10 cellular contexts compared by ENCODE assay signal in the genomic region with DNA sequence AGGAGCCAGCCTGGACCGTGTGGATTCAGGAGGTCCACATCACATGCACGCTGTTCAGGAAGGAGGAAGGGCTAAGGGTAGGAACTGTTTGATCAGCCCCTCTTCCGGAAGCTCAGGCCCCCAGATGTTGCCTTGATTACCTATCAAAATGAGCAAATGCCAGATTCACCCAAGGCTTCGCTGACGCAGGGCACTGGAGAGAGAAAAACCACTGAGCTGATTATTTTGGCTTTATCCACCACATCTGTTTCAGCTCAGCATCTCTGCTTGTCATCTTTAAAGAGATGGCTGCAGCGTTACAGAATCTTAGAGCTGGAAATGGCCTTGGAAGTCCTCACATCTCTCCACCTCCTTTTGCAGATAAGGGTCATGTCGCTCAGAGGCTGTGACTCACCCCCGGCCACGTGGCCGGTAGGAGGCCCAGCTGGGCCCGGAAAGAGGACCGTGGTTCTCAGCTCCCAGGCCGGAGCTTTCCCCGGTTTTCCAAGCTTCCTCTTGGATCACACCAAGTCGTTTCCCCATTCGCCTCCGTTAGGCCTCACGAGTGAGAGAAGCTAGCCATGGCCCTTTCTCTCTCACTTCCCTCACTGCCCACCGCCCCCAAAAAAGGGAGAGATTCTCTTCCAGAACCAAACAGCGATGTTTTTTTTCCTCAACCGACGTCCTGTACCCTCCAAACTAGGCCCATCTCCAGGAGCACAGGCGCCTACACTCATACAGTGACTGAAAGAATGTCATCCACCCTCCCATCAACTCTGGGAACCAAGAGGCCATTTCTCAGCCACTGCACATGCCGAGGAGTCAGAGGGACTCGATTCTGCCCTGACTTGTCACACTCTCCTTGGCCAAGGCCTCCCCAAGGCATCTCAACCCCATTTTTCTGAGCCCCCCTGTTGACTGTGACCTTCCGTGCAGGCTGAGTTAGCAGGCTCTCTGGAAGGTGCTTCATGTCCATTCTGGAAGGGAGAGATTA. TPM values are rescaled to one million over a fixed set of nuclear protein-coding genes. Genes with fewer than 3 reads are reported as not detected.
DNase-seq lines count a peak whose midpoint lies in the region; ATAC-seq and TF ChIP-seq lines count a peak whose summit lies in the region.
"Had no signal": no experiment of that assay in that cellular context is flagged by ENCODE, and none has a peak within 500 bp of the region (broad histone marks: within the 10 kb centered on the region; RNA-seq: fewer than 3 reads in every experiment).

No MANE protein-coding gene starts in this region.

- intact Hi-C loops in Caco-2 (cut with micrococcal nuclease; ENCODE audit: unreplicated experiment) (no loop called here), posterior vena cava (cut with DNase I) (no loop called here)

- H3K4me3 ChIP-seq in Caco-2 (ENCODE audit: low read depth, low read length) (no peak overlapping the region), SJCRH30 (no peak overlapping the region)

- TSS peak; percentile 45 for BruUV-seq in Caco-2 (replicated peaks; lab: Mats Ljungman, UMichigan)

- peaks cover 83% of the 10 kb centered on the region for H3K4me1 ChIP-seq in Caco-2
- H3K4me1 ChIP-seq in SJCRH30: peaks cover 69% of the 10 kb centered on the region

- CTCF ChIA-PET in Caco-2 (lab: Charles Lee): interaction anchor here (0.5 to 1.0 kb wide), 3 partner anchors 37 to 46 kb away, joined by 3 to 4 read pairs (median 4); partner anchors contain the start of gene LIF
- CTCF ChIA-PET in activated naive CD4-positive, alpha-beta T cell treated with anti-CD3 and anti-CD28 coated beads, Interleukin-2, amount 10 ng/mL, durations not matched to agents 7 days and 5 days (lab: Charles Lee): no interaction called here

- H3K36me3 ChIP-seq in Caco-2 (ENCODE audit: control insufficient read depth, insufficient read depth, low read length): no peaks in the 10 kb centered on the region
- H3K36me3 ChIP-seq in SJCRH30: no peaks in the 10 kb centered on the region

- H3K27me3 ChIP-seq in Caco-2 (replicated peaks; ENCODE audit: control insufficient read depth, insufficient read depth, low read length) (no peaks in the 10 kb centered on the region), SJCRH30 (no peaks in the 10 kb centered on the region)

- POLR2A ChIA-PET in Caco-2 (lab: Charles Lee): interaction anchor here (0.6 to 1.6 kb wide), 5 partner anchors 8 to 78 kb away, joined by 3 to 5 read pairs (median 4); no protein-coding TSS in a partner anchor

- no peak for ATAC-seq in HG02938 (IDR thresholded peaks at IDR 0.05; ENCODE audit: unreplicated experiment)

- H3K36me3 Mint-ChIP-seq in Caco-2 (ENCODE audit: insufficient read depth, unreplicated experiment): peaks cover 17% of the 10 kb centered on the region
- H3K36me3 Mint-ChIP-seq in activated naive CD4-positive, alpha-beta T cell treated with anti-CD3 and anti-CD28 coated beads, Interleukin-2, amount 10 ng/mL, durations not matched to agents 7 days and 5 days: no peaks in the 10 kb centered on the region
- H3K36me3 Mint-ChIP-seq: memory B cell had no signal

- peaks cover 66% of the 10 kb centered on the region for H3K4me1 Mint-ChIP-seq in Caco-2 (ENCODE audit: low read depth, unreplicated experiment)
- H3K4me1 Mint-ChIP-seq in activated naive CD4-positive, alpha-beta T cell treated with anti-CD3 and anti-CD28 coated beads, Interleukin-2, amount 10 ng/mL, durations not matched to agents 7 days and 5 days: peaks cover 52% of the 10 kb centered on the region

- H3K27me3 Mint-ChIP-seq in Caco-2 (ENCODE audit: insufficient read depth, unreplicated experiment): no peaks in the 10 kb centered on the region
- peaks cover 12% of the 10 kb centered on the region for H3K27me3 Mint-ChIP-seq in activated naive CD4-positive, alpha-beta T cell treated with anti-CD3 and anti-CD28 coated beads, Interleukin-2, amount 10 ng/mL, durations not matched to agents 7 days and 5 days

- H3K4me3 Mint-ChIP-seq in Caco-2 (ENCODE audit: unreplicated experiment): peak overlapping the region; percentile 27
- H3K4me3 Mint-ChIP-seq in activated naive CD4-positive, alpha-beta T cell treated with anti-CD3 and anti-CD28 coated beads, Interleukin-2, amount 10 ng/mL, durations not matched to agents 7 days and 5 days: no peak overlapping the region
- H3K4me3 Mint-ChIP-seq: memory B cell had no signal

- peak overlapping the region; percentile 81 for H3K27ac ChIP-seq in SJCRH30

- DNase-seq in Caco-2: peak; percentile 78 to 87
- no peak for DNase-seq in SJCRH30
- peak; percentile 94 for DNase-seq in fibroblast of peridontal ligament (ENCODE audit: extremely low read depth)
- DNase-seq in posterior vena cava (ENCODE audit: low spot score): peak; percentile 92
- no peak for DNase-seq in activated naive CD4-positive, alpha-beta T cell treated with anti-CD3 and anti-CD28 coated beads, Interleukin-2, amount 10 ng/mL, durations not matched to agents 7 days and 5 days
- no peak for DNase-seq in occipital lobe (lab: John Stamatoyannopoulos, UW)
- DNase-seq in MV-4-11 (lab: John Stamatoyannopoulos, UW): no peak
- DNase-seq: Karpas-422 had no signal

- H3K27ac Mint-ChIP-seq in Caco-2 (ENCODE audit: unreplicated experiment): peak overlapping the region; percentile 97
- no peak overlapping the region for H3K27ac Mint-ChIP-seq in activated naive CD4-positive, alpha-beta T cell treated with anti-CD3 and anti-CD28 coated beads, Interleukin-2, amount 10 ng/mL, durations not matched to agents 7 days and 5 days
- H3K27ac Mint-ChIP-seq: memory B cell had no signal

- TF ChIP-seq CTCF in Caco-2 (IDR thresholded peaks at IDR 0.05; ENCODE audit: insufficient read depth in 1 of 2, low read depth in 1 of 2, low read length in 1 of 2, severe bottlenecking in 1 of 2, unreplicated experiment in 1 of 2): no peak

- no peaks in the 10 kb centered on the region for H3K9me3 ChIP-seq in Caco-2
- no peaks in the 10 kb centered on the region for H3K9me3 ChIP-seq in SJCRH30 (replicated peaks)

- no peaks in the 10 kb centered on the region for H3K9me3 Mint-ChIP-seq in Caco-2 (ENCODE audit: unreplicated experiment)
- no peaks in the 10 kb centered on the region for H3K9me3 Mint-ChIP-seq in activated naive CD4-positive, alpha-beta T cell treated with anti-CD3 and anti-CD28 coated beads, Interleukin-2, amount 10 ng/mL, durations not matched to agents 7 days and 5 days
- H3K9me3 Mint-ChIP-seq: memory B cell had no signal

RNA-seq across cellular contexts. Expression of gene LIF, which starts 37.6 kb away (rescaled TPM):
- 8.0 and 9.7 TPM in 2 replicates for total RNA-seq in Caco-2 (2022)
- total RNA-seq in SJCRH30 (2014; rRNA removed; shearing (Covaris generic)): 1.1 and 1.7 TPM in 2 replicates
- total RNA-seq in posterior vena cava: 1 to 10 TPM; 2.6 to 8.1 TPM
- total RNA-seq in occipital lobe: not detected

RNA-seq across cellular contexts. Expression of gene OSM, which starts 57.7 kb away (rescaled TPM):
- not detected in 2 replicates for total RNA-seq in Caco-2 (2022)
- total RNA-seq in SJCRH30 (2014; rRNA removed; shearing (Covaris generic)): not detected in 2 replicates
- 1 to 10 TPM; 1.0 to 2.0 TPM for total RNA-seq in posterior vena cava
- total RNA-seq in occipital lobe: 0.31 TPM

Comparison
In these comparisons a context has a peak if more than half of its experiments do, and no peak if none do; other contexts are left out.
1. DNase-seq: peak in Caco-2 (2 of 2), fibroblast of peridontal ligament (single experiment) and posterior vena cava (single experiment); none in SJCRH30 (0 of 2), activated naive CD4-positive, alpha-beta T cell treated with anti-CD3 and anti-CD28 coated beads, Interleukin-2, amount 10 ng/mL, durations not matched to agents 7 days and 5 days (single experiment), occipital lobe (single experiment) and MV-4-11 (single experiment).